In the genomic region with DNA sequence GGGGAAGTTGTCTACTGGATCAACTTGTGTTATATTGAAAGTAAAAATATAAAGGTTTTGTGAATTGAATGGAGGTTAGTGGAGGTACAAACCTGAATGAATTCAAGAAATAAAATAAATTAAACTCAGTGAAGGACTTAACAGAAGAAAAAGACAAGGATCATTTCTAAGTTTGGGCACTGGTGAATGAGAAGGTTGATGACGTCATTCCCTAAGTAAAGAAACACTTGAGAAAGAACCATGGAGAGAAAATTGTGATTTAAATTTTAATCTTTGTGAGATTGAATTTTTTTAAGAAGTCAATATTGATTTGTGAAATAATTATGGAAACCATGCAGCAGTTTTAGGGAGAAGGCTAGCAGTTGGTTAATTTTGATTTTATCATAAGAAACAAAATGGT, we compare ENCODE assay signal across 1 cellular context.
TF ChIP-seq lines count a peak whose summit lies in the region.

No MANE protein-coding gene starts in this region.

TF ChIP-seq in GM23338, 12 proteins besides CTCF, POLR2A, EP300 and RAD21 (continued from another document):
- TF ChIP-seq ZNF114 (CRISPR knock-in tag; IDR thresholded peaks at IDR 0.05), result no peak
- no peak for TF ChIP-seq EZH2phosphoT487 (IDR thresholded peaks at IDR 0.05; ENCODE audit: unreplicated experiment)
- no peak for TF ChIP-seq EZH2 (IDR thresholded peaks at IDR 0.05; ENCODE audit: low read depth, unreplicated experiment)
- no peak for TF ChIP-seq ZNF331 (CRISPR knock-in tag; IDR thresholded peaks at IDR 0.05; ENCODE audit: low read depth)
- TF ChIP-seq NANOG (IDR thresholded peaks at IDR 0.05; ENCODE audit: borderline replicate concordance), result no peak
- TF ChIP-seq REST (IDR thresholded peaks at IDR 0.05; ENCODE audit: unreplicated experiment), result no peak
- no peak for TF ChIP-seq POLR2AphosphoS5 (IDR thresholded peaks at IDR 0.05; ENCODE audit: low read depth)
- no peak for TF ChIP-seq CREB1 (CRISPR knock-in tag; IDR thresholded peaks at IDR 0.05; ENCODE audit: low read depth)
- TF ChIP-seq, protein P1, sequence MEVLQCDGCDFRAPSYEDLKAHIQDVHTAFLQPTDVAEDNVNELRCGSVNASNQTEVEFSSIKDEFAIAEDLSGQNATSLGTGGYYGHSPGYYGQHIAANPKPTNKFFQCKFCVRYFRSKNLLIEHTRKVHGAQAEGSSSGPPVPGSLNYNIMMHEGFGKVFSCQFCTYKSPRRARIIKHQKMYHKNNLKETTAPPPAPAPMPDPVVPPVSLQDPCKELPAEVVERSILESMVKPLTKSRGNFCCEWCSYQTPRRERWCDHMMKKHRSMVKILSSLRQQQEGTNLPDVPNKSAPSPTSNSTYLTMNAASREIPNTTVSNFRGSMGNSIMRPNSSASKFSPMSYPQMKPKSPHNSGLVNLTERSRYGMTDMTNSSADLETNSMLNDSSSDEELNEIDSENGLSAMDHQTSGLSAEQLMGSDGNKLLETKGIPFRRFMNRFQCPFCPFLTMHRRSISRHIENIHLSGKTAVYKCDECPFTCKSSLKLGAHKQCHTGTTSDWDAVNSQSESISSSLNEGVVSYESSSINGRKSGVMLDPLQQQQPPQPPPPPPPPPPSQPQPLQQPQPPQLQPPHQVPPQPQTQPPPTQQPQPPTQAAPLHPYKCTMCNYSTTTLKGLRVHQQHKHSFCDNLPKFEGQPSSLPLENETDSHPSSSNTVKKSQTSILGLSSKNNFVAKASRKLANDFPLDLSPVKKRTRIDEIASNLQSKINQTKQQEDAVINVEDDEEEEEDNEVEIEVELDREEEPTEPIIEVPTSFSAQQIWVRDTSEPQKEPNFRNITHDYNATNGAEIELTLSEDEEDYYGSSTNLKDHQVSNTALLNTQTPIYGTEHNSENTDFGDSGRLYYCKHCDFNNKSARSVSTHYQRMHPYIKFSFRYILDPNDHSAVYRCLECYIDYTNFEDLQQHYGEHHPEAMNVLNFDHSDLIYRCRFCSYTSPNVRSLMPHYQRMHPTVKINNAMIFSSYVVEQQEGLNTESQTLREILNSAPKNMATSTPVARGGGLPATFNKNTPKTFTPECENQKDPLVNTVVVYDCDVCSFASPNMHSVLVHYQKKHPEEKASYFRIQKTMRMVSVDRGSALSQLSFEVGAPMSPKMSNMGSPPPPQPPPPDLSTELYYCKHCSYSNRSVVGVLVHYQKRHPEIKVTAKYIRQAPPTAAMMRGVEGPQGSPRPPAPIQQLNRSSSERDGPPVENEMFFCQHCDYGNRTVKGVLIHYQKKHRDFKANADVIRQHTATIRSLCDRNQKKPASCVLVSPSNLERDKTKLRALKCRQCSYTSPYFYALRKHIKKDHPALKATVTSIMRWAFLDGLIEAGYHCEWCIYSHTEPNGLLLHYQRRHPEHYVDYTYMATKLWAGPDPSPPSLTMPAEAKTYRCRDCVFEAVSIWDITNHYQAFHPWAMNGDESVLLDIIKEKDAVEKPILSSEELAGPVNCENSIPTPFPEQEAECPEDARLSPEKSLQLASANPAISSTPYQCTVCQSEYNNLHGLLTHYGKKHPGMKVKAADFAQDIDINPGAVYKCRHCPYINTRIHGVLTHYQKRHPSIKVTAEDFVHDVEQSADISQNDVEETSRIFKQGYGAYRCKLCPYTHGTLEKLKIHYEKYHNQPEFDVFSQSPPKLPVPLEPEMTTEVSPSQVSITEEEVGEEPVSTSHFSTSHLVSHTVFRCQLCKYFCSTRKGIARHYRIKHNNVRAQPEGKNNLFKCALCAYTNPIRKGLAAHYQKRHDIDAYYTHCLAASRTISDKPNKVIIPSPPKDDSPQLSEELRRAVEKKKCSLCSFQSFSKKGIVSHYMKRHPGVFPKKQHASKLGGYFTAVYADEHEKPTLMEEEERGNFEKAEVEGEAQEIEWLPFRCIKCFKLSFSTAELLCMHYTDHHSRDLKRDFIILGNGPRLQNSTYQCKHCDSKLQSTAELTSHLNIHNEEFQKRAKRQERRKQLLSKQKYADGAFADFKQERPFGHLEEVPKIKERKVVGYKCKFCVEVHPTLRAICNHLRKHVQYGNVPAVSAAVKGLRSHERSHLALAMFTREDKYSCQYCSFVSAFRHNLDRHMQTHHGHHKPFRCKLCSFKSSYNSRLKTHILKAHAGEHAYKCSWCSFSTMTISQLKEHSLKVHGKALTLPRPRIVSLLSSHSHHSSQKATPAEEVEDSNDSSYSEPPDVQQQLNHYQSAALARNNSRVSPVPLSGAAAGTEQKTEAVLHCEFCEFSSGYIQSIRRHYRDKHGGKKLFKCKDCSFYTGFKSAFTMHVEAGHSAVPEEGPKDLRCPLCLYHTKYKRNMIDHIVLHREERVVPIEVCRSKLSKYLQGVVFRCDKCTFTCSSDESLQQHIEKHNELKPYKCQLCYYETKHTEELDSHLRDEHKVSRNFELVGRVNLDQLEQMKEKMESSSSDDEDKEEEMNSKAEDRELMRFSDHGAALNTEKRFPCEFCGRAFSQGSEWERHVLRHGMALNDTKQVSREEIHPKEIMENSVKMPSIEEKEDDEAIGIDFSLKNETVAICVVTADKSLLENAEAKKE (CRISPR knock-in tag; IDR thresholded peaks at IDR 0.05), result no peak
- TF ChIP-seq JUNB (IDR thresholded peaks at IDR 0.05; ENCODE audit: unreplicated experiment), result no peak
TF ChIP-seq in GM23338: peak in this region for 0.
